Comparison of ENCODE assay signal across 1 cellular context in the genomic region with DNA sequence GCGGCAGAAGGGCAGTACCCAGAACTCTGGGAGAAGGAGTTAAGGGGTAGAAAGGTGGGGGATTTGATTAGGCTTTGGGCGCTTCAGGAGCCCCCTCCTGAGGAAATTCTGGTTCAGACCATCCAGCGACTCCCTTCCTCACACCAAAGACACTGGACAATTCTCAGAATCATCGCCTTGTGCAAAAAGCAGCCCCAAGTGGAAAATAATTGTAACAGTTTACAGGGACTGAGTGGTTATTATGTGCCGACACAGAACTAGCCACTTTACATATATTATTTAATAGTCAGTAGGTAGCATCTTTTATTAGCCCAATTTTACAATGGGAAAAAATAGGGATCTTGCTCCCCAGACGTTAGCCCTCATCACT.
TF ChIP-seq lines count a peak whose summit lies in the region.

No MANE protein-coding gene starts in this region.

TF ChIP-seq in WTC11, 78 proteins besides CTCF, POLR2A, EP300 and RAD21 (continued from another document):
- TF ChIP-seq, protein P1, sequence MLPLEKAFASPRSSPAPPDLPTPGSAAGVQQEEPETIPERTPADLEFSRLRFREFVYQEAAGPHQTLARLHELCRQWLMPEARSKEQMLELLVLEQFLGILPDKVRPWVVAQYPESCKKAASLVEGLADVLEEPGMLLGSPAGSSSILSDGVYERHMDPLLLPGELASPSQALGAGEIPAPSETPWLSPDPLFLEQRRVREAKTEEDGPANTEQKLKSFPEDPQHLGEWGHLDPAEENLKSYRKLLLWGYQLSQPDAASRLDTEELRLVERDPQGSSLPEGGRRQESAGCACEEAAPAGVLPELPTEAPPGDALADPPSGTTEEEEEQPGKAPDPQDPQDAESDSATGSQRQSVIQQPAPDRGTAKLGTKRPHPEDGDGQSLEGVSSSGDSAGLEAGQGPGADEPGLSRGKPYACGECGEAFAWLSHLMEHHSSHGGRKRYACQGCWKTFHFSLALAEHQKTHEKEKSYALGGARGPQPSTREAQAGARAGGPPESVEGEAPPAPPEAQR (CRISPR knock-in tag; IDR thresholded peaks at IDR 0.05), result no peak
